ENCODE assay signal across 1 cellular context in the genomic region with DNA sequence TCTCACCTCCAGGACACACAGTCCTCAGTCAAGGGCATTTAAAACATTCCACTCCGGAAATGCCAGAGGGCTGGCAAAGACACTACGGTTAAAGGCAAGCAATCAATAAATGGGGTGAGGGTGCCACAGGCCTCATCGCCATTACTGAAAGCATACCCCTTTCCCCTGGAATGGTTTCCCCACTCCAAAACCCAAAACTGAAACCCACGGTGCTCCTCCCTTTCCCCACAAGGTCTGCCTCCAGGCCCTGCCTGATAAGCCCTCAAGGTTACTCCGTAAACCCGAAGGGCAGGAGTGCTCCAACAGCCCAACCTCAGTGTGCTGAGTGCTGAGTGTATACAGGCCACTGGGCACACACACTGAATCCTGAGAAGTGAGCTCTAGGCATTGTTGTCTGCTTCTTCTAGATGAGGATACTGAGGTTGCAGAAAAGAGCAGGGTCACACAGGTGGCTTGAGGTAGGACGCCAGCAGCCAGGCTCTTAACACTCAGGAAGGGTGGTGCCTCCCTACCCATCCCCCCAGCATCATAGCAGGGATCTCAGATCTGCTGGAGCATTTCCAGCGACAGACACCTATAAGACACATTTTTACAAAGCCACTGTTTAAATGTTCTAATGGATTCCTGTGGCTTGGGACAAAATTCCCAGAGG.
TF ChIP-seq lines count a peak whose summit lies in the region.

No MANE protein-coding gene starts in this region.

TF ChIP-seq in K562, 482 proteins besides CTCF, POLR2A, EP300 and RAD21 (continued from another document and continues in another):
- TF ChIP-seq ZNF384 (IDR thresholded peaks at IDR 0.05; ENCODE audit: low read depth, low read length) = no peak
- TF ChIP-seq ZBTB7A (IDR thresholded peaks at IDR 0.05; ENCODE audit: borderline replicate concordance, control insufficient read depth, low read depth, low read length) = peak; percentile 41; the same call in 1 of the 2 replicates
- TF ChIP-seq, protein P1, sequence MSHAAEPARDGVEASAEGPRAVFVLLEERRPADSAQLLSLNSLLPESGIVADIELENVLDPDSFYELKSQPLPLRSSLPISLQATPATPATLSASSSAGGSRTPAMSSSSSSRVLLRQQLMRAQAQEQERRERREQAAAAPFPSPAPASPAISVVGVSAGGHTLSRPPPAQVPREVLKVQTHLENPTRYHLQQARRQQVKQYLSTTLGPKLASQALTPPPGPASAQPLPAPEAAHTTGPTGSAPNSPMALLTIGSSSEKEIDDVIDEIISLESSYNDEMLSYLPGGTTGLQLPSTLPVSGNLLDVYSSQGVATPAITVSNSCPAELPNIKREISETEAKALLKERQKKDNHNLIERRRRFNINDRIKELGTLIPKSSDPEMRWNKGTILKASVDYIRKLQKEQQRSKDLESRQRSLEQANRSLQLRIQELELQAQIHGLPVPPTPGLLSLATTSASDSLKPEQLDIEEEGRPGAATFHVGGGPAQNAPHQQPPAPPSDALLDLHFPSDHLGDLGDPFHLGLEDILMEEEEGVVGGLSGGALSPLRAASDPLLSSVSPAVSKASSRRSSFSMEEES (CRISPR knock-in tag; IDR thresholded peaks at IDR 0.05) = no peak
- TF ChIP-seq DIDO1 (tag; IDR thresholded peaks at IDR 0.05; ENCODE audit: low read depth) = peak; percentile 14; the same call in 1 of the 2 replicates
- TF ChIP-seq E4F1 (CRISPR knock-in tag; IDR thresholded peaks at IDR 0.05; ENCODE audit: borderline replicate concordance) = no peak
- TF ChIP-seq GTF2F1 (IDR thresholded peaks at IDR 0.05; ENCODE audit: low read depth, low read length) = peak; percentile 54; the same call in 1 of the 2 replicates
- TF ChIP-seq, protein P2, sequence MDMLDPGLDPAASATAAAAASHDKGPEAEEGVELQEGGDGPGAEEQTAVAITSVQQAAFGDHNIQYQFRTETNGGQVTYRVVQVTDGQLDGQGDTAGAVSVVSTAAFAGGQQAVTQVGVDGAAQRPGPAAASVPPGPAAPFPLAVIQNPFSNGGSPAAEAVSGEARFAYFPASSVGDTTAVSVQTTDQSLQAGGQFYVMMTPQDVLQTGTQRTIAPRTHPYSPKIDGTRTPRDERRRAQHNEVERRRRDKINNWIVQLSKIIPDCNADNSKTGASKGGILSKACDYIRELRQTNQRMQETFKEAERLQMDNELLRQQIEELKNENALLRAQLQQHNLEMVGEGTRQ (CRISPR knock-in tag; IDR thresholded peaks at IDR 0.05) = no peak
- no peak for TF ChIP-seq HNRNPH1 (optimal IDR thresholded peaks at IDR 0.05; ENCODE audit: low read depth, low read length)
- TF ChIP-seq KLF1 (tag; IDR thresholded peaks at IDR 0.05) = no peak
- no peak for TF ChIP-seq ZZZ3 (IDR thresholded peaks at IDR 0.05)
- peak; percentile 89 for TF ChIP-seq PRDM10 (IDR thresholded peaks at IDR 0.05; ENCODE audit: partially characterized antibody)
- no peak; the same call in 1 of the 2 replicates for TF ChIP-seq SMAD4 (CRISPR knock-in tag; conservative IDR thresholded peaks at IDR 0.05)
- peak; percentile 84 for TF ChIP-seq SMARCC2 (IDR thresholded peaks at IDR 0.05; ENCODE audit: low read depth)
- no peak for TF ChIP-seq ZNF316 (IDR thresholded peaks at IDR 0.05)
- no peak for TF ChIP-seq SMC3 (conservative IDR thresholded peaks at IDR 0.05; ENCODE audit: insufficient read depth, low read depth, low read length)
- TF ChIP-seq MTF1 (CRISPR knock-in tag; IDR thresholded peaks at IDR 0.05; ENCODE audit: borderline replicate concordance) = no peak
- no peak; the same call in 1 of the 2 replicates for TF ChIP-seq MAFK (IDR thresholded peaks at IDR 0.05; ENCODE audit: low read length)
- TF ChIP-seq MEF2D (tag; conservative IDR thresholded peaks at IDR 0.05; ENCODE audit: low read depth) = 0 out of 2 replicates have a peak, but pooled peaks have one; percentile 48
- TF ChIP-seq, protein P3, sequence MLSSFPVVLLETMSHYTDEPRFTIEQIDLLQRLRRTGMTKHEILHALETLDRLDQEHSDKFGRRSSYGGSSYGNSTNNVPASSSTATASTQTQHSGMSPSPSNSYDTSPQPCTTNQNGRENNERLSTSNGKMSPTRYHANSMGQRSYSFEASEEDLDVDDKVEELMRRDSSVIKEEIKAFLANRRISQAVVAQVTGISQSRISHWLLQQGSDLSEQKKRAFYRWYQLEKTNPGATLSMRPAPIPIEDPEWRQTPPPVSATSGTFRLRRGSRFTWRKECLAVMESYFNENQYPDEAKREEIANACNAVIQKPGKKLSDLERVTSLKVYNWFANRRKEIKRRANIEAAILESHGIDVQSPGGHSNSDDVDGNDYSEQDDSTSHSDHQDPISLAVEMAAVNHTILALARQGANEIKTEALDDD (IDR thresholded peaks at IDR 0.05) = peak; percentile 28; the same call in 1 of the 2 replicates
- no peak for TF ChIP-seq ZNF589 (CRISPR knock-in tag; IDR thresholded peaks at IDR 0.05; ENCODE audit: low read depth)
- TF ChIP-seq TGIF2 (CRISPR knock-in tag; IDR thresholded peaks at IDR 0.05) = no peak
- TF ChIP-seq, protein P4, sequence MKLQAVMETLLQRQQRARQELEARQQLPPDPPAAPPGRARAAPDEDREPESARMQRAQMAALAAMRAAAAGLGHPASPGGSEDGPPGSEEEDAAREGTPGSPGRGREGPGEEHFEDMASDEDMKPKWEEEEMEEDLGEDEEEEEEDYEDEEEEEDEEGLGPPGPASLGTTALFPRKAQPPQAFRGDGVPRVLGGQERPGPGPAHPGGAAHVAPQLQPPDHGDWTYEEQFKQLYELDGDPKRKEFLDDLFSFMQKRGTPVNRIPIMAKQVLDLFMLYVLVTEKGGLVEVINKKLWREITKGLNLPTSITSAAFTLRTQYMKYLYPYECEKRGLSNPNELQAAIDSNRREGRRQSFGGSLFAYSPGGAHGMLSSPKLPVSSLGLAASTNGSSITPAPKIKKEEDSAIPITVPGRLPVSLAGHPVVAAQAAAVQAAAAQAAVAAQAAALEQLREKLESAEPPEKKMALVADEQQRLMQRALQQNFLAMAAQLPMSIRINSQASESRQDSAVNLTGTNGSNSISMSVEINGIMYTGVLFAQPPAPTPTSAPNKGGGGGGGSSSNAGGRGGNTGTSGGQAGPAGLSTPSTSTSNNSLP (IDR thresholded peaks at IDR 0.05; ENCODE audit: borderline replicate concordance, low read depth, low read length) = 0 out of 2 replicates have a peak, but pooled peaks have one; percentile 57
- no peak for TF ChIP-seq ZNF561 (CRISPR knock-in tag; conservative IDR thresholded peaks at IDR 0.05)
- no peak for TF ChIP-seq ZNF12 (CRISPR knock-in tag; IDR thresholded peaks at IDR 0.05)
- TF ChIP-seq, protein P5, sequence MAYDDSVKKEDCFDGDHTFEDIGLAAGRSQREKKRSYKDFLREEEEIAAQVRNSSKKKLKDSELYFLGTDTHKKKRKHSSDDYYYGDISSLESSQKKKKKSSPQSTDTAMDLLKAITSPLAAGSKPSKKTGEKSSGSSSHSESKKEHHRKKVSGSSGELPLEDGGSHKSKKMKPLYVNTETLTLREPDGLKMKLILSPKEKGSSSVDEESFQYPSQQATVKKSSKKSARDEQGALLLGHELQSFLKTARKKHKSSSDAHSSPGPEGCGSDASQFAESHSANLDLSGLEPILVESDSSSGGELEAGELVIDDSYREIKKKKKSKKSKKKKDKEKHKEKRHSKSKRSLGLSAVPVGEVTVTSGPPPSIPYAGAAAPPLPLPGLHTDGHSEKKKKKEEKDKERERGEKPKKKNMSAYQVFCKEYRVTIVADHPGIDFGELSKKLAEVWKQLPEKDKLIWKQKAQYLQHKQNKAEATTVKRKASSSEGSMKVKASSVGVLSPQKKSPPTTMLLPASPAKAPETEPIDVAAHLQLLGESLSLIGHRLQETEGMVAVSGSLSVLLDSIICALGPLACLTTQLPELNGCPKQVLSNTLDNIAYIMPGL (CRISPR knock-in tag; IDR thresholded peaks at IDR 0.05) = no peak
- no peak for TF ChIP-seq MEF2A (IDR thresholded peaks at IDR 0.05; ENCODE audit: control insufficient read depth, low read depth, low read length)
- no peak for TF ChIP-seq BRD4 (IDR thresholded peaks at IDR 0.05)
- TF ChIP-seq ZNF436 (CRISPR knock-in tag; IDR thresholded peaks at IDR 0.05) = no peak
- no peak for TF ChIP-seq HIVEP1 (CRISPR knock-in tag; IDR thresholded peaks at IDR 0.05)
- 0 out of 2 replicates have a peak, but pooled peaks have one; percentile 14 for TF ChIP-seq TRIM28 (IDR thresholded peaks at IDR 0.05)
- TF ChIP-seq PTRF (tag; IDR thresholded peaks at IDR 0.05) = no peak
- peak; percentile 89 for TF ChIP-seq ARID1B (IDR thresholded peaks at IDR 0.05)
- TF ChIP-seq PATZ1 (CRISPR knock-in tag; IDR thresholded peaks at IDR 0.05; ENCODE audit: borderline replicate concordance) = no peak
- TF ChIP-seq ZNF766 (CRISPR knock-in tag; conservative IDR thresholded peaks at IDR 0.05) = peak; percentile 72; the same call in 1 of the 2 replicates
- no peak for TF ChIP-seq TBL1XR1 (IDR thresholded peaks at IDR 0.05; ENCODE audit: low read length in 2 of 2)
- no peak for TF ChIP-seq POU5F1 (IDR thresholded peaks at IDR 0.05; ENCODE audit: borderline replicate concordance, low read depth, low read length, partially characterized antibody)
- peak; percentile 68; the same call in 1 of the 2 replicates for TF ChIP-seq ATF7 (IDR thresholded peaks at IDR 0.05)
- no peak for TF ChIP-seq ZNF134 (CRISPR knock-in tag; conservative IDR thresholded peaks at IDR 0.05)
- peak; percentile 41 for TF ChIP-seq BHLHE40 (IDR thresholded peaks at IDR 0.05; ENCODE audit: low read length)
- TF ChIP-seq ZNF224 (CRISPR knock-in tag; IDR thresholded peaks at IDR 0.05) = no peak
- peak; percentile 86 for TF ChIP-seq FOSL1 (tag; conservative IDR thresholded peaks at IDR 0.05)
- 0 out of 4 replicates have a peak, but pooled peaks of 1 of the 2 experiments have one; percentile 13 for TF ChIP-seq ARNT (IDR thresholded peaks at IDR 0.05)
- no peak for TF ChIP-seq KHSRP (IDR thresholded peaks at IDR 0.05)
- TF ChIP-seq MNT (conservative IDR thresholded peaks at IDR 0.05) = peak in 1 of 2 experiments; percentile 49; a peak in 1 of 4 replicates
- no peak for TF ChIP-seq ZNF282 (CRISPR knock-in tag; IDR thresholded peaks at IDR 0.05)
